In the genomic region with DNA sequence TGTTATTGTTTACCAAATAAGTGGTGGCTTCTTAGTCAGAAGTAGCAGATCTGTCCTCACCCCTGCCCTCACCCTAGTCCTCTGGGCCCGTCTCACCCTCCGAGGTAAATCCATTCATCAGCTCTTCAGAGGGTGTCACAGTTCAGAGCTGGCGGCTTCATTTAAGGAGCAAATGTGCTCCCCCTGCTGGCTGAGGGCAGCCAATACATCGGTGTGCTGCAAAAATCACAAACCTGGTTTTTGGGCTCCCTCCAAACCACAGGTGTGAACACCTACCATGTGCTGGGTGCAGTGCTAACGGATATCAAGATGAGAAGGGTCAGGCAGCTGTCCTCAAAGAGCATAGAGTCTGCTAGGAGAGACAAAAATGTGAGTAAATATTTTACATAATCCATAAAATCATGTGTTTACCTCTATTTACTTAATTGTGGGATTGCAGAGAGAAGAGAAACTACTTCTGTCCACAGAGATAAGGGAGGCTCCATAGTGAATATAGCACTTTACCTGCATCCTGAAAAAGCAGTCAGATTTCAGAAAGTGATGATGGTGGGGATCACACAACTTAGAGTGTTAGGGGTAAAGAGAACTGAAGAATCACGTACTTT, we compare ENCODE assay signal across 8 cellular contexts. TPM values are rescaled to one million over a fixed set of nuclear protein-coding genes. Genes with fewer than 3 reads are reported as not detected.
DNase-seq lines count a peak whose midpoint lies in the region; ATAC-seq and TF ChIP-seq lines count a peak whose summit lies in the region.

No MANE protein-coding gene starts in this region.

- peak; percentile 88 for TF ChIP-seq CTCF in GM12875 (IDR thresholded peaks at IDR 0.05; ENCODE audit: borderline replicate concordance, insufficient read depth, low read depth, low read length)
- peak; percentile 94 for TF ChIP-seq CTCF in OCI-LY7 (conservative IDR thresholded peaks at IDR 0.05; ENCODE audit: low read length)
- peak; percentile 88 to 95 for TF ChIP-seq CTCF in fibroblast of lung (conservative IDR thresholded peaks at IDR 0.05 in 1 of 2, IDR thresholded peaks at IDR 0.05 in 1 of 2; ENCODE audit: low read depth in 1 of 2, low read length in 2 of 2)
- TF ChIP-seq CTCF in neural progenitor cell (IDR thresholded peaks at IDR 0.05) = peak; percentile 94

- no peak overlapping the region for H3K27ac ChIP-seq in OCI-LY7 (ENCODE audit: low read depth, low read length, poor library complexity, severe bottlenecking)
- H3K27ac ChIP-seq in fibroblast of lung (ENCODE audit: insufficient read depth, low read length) = no peak overlapping the region
- no peak overlapping the region for H3K27ac ChIP-seq in neural progenitor cell

- no peak overlapping the region for H3K4me3 Mint-ChIP-seq in neural progenitor cell

- no peaks in the 10 kb centered on the region for H3K79me2 ChIP-seq in OCI-LY7 (ENCODE audit: insufficient read depth, low read depth, low read length)
- H3K79me2 ChIP-seq in fibroblast of lung (ENCODE audit: control insufficient read depth, insufficient read depth, low read length) = no peaks in the 10 kb centered on the region
- H3K79me2 ChIP-seq in neural progenitor cell (ENCODE audit: low read depth) = no peaks in the 10 kb centered on the region

- H3K4me1 Mint-ChIP-seq in neural progenitor cell = peaks cover 4% of the 10 kb centered on the region

- H3K36me3 ChIP-seq in OCI-LY7 (ENCODE audit: insufficient read depth, low read length) = no peaks in the 10 kb centered on the region
- no peaks in the 10 kb centered on the region for H3K36me3 ChIP-seq in fibroblast of lung (ENCODE audit: control insufficient read depth, insufficient read depth, low read length)
- no peaks in the 10 kb centered on the region for H3K36me3 ChIP-seq in neural progenitor cell

- no peaks in the 10 kb centered on the region for H3K4me1 ChIP-seq in OCI-LY7 (ENCODE audit: insufficient read depth, low read length, poor library complexity, severe bottlenecking)
- no peaks in the 10 kb centered on the region for H3K4me1 ChIP-seq in fibroblast of lung (ENCODE audit: control insufficient read depth, extremely low read depth, insufficient read depth, low read length)
- no peaks in the 10 kb centered on the region for H3K4me1 ChIP-seq in neural progenitor cell

- no peaks in the 10 kb centered on the region for H4K20me1 ChIP-seq in OCI-LY7 (ENCODE audit: insufficient read depth, low read length)
- H4K20me1 ChIP-seq in fibroblast of lung (ENCODE audit: control insufficient read depth, extremely low read depth, insufficient read depth, low read length) = no peaks in the 10 kb centered on the region
- H4K20me1 ChIP-seq in neural progenitor cell (ENCODE audit: low read depth) = peaks cover 6% of the 10 kb centered on the region

- DNase-seq in HT-29 (ENCODE audit: low spot score) = peak; percentile 79
- peak; percentile 86 for DNase-seq in OCI-LY7 (ENCODE audit: low spot score)
- DNase-seq in activated T-cell treated with anti-CD3 and anti-CD28 coated beads, Interleukin-2, amount 50 U/mL, for 1 hour = peak; percentile 55
- peak; percentile 35 to 56 for DNase-seq in fibroblast of lung (ENCODE audit: low read depth in 2 of 2)
- DNase-seq in neural progenitor cell (ENCODE audit: low spot score) = peak; percentile 87
- peak; percentile 84 for DNase-seq in superior temporal gyrus (ENCODE audit: extremely low spot score)

- no peak overlapping the region for H3K4me2 ChIP-seq in OCI-LY7 (ENCODE audit: low read length)
- H3K4me2 ChIP-seq in fibroblast of lung (ENCODE audit: extremely low read depth, insufficient read depth, low read length) = no peak overlapping the region
- no peak overlapping the region for H3K4me2 ChIP-seq in neural progenitor cell

- H3K27me3 ChIP-seq in fibroblast of lung (ENCODE audit: control insufficient read depth, insufficient read depth, low read length) = peaks cover 5% of the 10 kb centered on the region
- H3K27me3 ChIP-seq in neural progenitor cell = peaks cover 47% of the 10 kb centered on the region

- peaks cover 20% of the 10 kb centered on the region for H3K27me3 Mint-ChIP-seq in neural progenitor cell (ENCODE audit: insufficient read depth, low read depth)

- ATAC-seq in HG03469 (IDR thresholded peaks at IDR 0.05; ENCODE audit: unreplicated experiment) = no peak

- no peak overlapping the region for H3K27ac Mint-ChIP-seq in neural progenitor cell

- H2AFZ ChIP-seq in OCI-LY7 (ENCODE audit: low read length) (no peak overlapping the region), fibroblast of lung (ENCODE audit: low read length) (no peak overlapping the region), neural progenitor cell (replicated peaks) (no peak overlapping the region)

- CTCF ChIA-PET in OCI-LY7 (lab: Charles Lee; ENCODE audit: unreplicated experiment) = interaction anchor here (1.0 to 1.3 kb wide), 2 partner anchors 10 to 122 kb away, joined by 3 to 4 read pairs; no protein-coding TSS in a partner anchor

- H3K9me3 ChIP-seq in OCI-LY7 (ENCODE audit: low read length) = no peaks in the 10 kb centered on the region
- no peaks in the 10 kb centered on the region for H3K9me3 ChIP-seq in fibroblast of lung (ENCODE audit: control insufficient read depth, insufficient read depth, low read depth, low read length)
- H3K9me3 ChIP-seq in neural progenitor cell (ENCODE audit: low read depth) = no peaks in the 10 kb centered on the region

- H3F3A ChIP-seq in neural progenitor cell (ENCODE audit: low read depth) = no peaks in the 10 kb centered on the region

- POLR2A ChIA-PET in OCI-LY7 (lab: Charles Lee) = interaction anchor here (1.2 kb wide), 1 partner anchor 123 kb away, joined by 3 read pairs; no protein-coding TSS in a partner anchor

- no peak overlapping the region for H3K9ac ChIP-seq in fibroblast of lung (ENCODE audit: insufficient read depth, low read length)
- H3K9ac ChIP-seq in neural progenitor cell = no peak overlapping the region

- no peaks in the 10 kb centered on the region for H3K9me3 Mint-ChIP-seq in neural progenitor cell

- H3K4me3 ChIP-seq in GM12875 (ENCODE audit: low read depth, low read length) = no peak overlapping the region
- H3K4me3 ChIP-seq in OCI-LY7 (ENCODE audit: low read depth, low read length, poor library complexity, severe bottlenecking) = no peak overlapping the region
- no peak overlapping the region for H3K4me3 ChIP-seq in fibroblast of lung (replicated peaks in 1 of 4; ENCODE audit: control extremely low read depth in 1 of 4, insufficient read depth in 1 of 4, low read depth in 3 of 4, low read length in 4 of 4)
- no peak overlapping the region for H3K4me3 ChIP-seq in neural progenitor cell

- no TSS peak for BruUV-seq in OCI-LY7 (replicated peaks; lab: Mats Ljungman, UMichigan)

- intact Hi-C loops in OCI-LY7 (cut with micrococcal nuclease; ENCODE audit: unreplicated experiment) = no loop called here

- H3K36me3 Mint-ChIP-seq in neural progenitor cell = no peaks in the 10 kb centered on the region

- no peaks in the 10 kb centered on the region for H3K9me2 ChIP-seq in OCI-LY7 (ENCODE audit: insufficient read depth, low read length)

RNA-seq across cellular contexts. Expression of gene CRTAC1, which starts 15.5 kb away (rescaled TPM):
- total RNA-seq in HT-29 (2014; rRNA removed; shearing (Covaris generic)) = not detected in 2 replicates
- total RNA-seq in OCI-LY7 (2014; rRNA removed; shearing (Covaris generic)) = not detected in 2 replicates
- total RNA-seq in OCI-LY7 (2022) = not detected in 2 replicates
- not detected in 2 replicates for total RNA-seq in fibroblast of lung
- polyA plus RNA-seq in fibroblast of lung = not detected in 2 replicates
- not detected in 2 replicates for polyA plus RNA-seq in fibroblast of lung (2012)
- polyA minus RNA-seq in fibroblast of lung (ENCODE audit: low replicate concordance) = not detected in 2 replicates
- total RNA-seq in neural progenitor cell (ENCODE audit: low replicate concordance) = 0.30 and 0.77 TPM in 2 replicates
